34 cellular contexts compared by ENCODE assay signal in genomic region chr3:119726909-119727308, GRCh38. TPM values are rescaled to one million over a fixed set of nuclear protein-coding genes. Genes with fewer than 3 reads are reported as not detected.
A peak's percentile ranks its signal among the peaks of the same experiment; 100 is the strongest.
DNase-seq lines count a peak whose midpoint lies in the region; ATAC-seq and TF ChIP-seq lines count a peak whose summit lies in the region.
"Had no signal": no experiment of that assay in that cellular context is flagged by ENCODE, and none has a peak within 500 bp of the region (broad histone marks: within the 10 kb centered on the region; RNA-seq: fewer than 3 reads in every experiment).

No MANE protein-coding gene starts in this region.

- DNase-seq in lower lobe of right lung = no peak
- DNase-seq in spleen = no peak
- no peak for DNase-seq in SHP77 treated with DMSO at 0.1 percent for 48 hours (lab: John Stamatoyannopoulos, UW)
- no peak for DNase-seq in NCI-H1092 treated with DMSO at 0.1 percent for 48 hours (lab: John Stamatoyannopoulos, UW)
- DNase-seq: 8988T; ACHN; AML-193; BE2C; C1 segment of cervical spinal cord; Caco-2; Calu3; CD4-positive, alpha-beta memory T cell; CD4-positive, alpha-beta T cell; CD4-positive, CD25-positive, alpha-beta regulatory T cell; CD8-positive, alpha-beta memory T cell; CD8-positive, alpha-beta T cell; COR-L47; DMS 273 treated with DMSO at 0.1 percent for 48 hours; DMS153; DMS53; DMS79; DMS79 treated with DMSO at 0.1 percent for 48 hours; DND-41; EL had no signal

- ATAC-seq in lower lobe of right lung = peak in 1 of 2 donors; percentile 29
- ATAC-seq: A549; CD8-positive, alpha-beta T cell had no signal

- no peak for TF ChIP-seq CTCF in lower lobe of right lung (IDR thresholded peaks at IDR 0.05)
- no peak for TF ChIP-seq CTCF in spleen (IDR thresholded peaks at IDR 0.05 in 8 of 11, conservative IDR thresholded peaks at IDR 0.05 in 3 of 11)

- H3K27me3 ChIP-seq in lower lobe of right lung (ENCODE audit: low read depth) (no peaks in the 10 kb centered on the region), spleen (replicated peaks in 1 of 7) (no peaks in the 10 kb centered on the region)
- H3K27me3 ChIP-seq: BE2C; BLaER1; BLaER1 treated with 17β-estradiol and CSF1 and Interleukin-3, amounts not matched to agents 10 nM and 100 nM had no signal

- H3K27ac ChIP-seq in lower lobe of right lung = peak overlapping the region; percentile 18
- peak overlapping the region in 7 of 8 donors; percentile 52 to 80 (median 69) for H3K27ac ChIP-seq in spleen
- H3K27ac ChIP-seq: 22Rv1; A549; BLaER1; BLaER1 treated with 17β-estradiol and CSF1 and Interleukin-3, amounts not matched to agents 10 nM and 100 nM; C4-2B had no signal

- H3K36me3 ChIP-seq in lower lobe of right lung (no peaks in the 10 kb centered on the region), spleen (no peaks in the 10 kb centered on the region)
- H3K36me3 ChIP-seq: BE2C; BLaER1; BLaER1 treated with 17β-estradiol and CSF1 and Interleukin-3, amounts not matched to agents 10 nM and 100 nM had no signal

- 61 to 80% (median 71%) methylated on average over 2 of the region's 2 CpGs for WGBS in spleen, 5 donors

- no peaks in the 10 kb centered on the region for H3K4me1 ChIP-seq in lower lobe of right lung
- H3K4me1 ChIP-seq in spleen = peaks cover 0 to 5% (median 0%) of the 10 kb centered on the region in 6 donors
- H3K4me1 ChIP-seq: A549, BE2C, BLaER1, Caco-2 had no signal

- H3K4me3 ChIP-seq in lower lobe of right lung (no peak overlapping the region), spleen (no peak overlapping the region)
- H3K4me3 ChIP-seq: A549; BLaER1; BLaER1 treated with 17β-estradiol and CSF1 and Interleukin-3, amounts not matched to agents 10 nM and 100 nM had no signal

- H3K9me3 ChIP-seq in lower lobe of right lung = no peaks in the 10 kb centered on the region
- H3K9me3 ChIP-seq in spleen = no peaks in the 10 kb centered on the region
- H3K9me3 ChIP-seq: A549; BE2C; BLaER1; BLaER1 treated with 17β-estradiol and CSF1 and Interleukin-3, amounts not matched to agents 10 nM and 100 nM; Caco-2 had no signal

- intact Hi-C loops in lower lobe of right lung (cut with DNase I) (no loop called here), spleen (cut with DNase I; ENCODE audit: low total_unique reads) (no loop called here)

- TF ChIP-seq POLR2A in spleen (IDR thresholded peaks at IDR 0.05) = no peak

RNA-seq across cellular contexts. Expression of gene CFAP91, which starts 24.1 kb away (rescaled TPM):
- 9.0 TPM for total RNA-seq in lower lobe of right lung
- total RNA-seq in spleen = 100 to 1,000 TPM in 1 of 7 donors, 10 to 100 TPM in 6; 30.2 to 141 (median 68.2) TPM
- polyA plus RNA-seq in spleen = 10 to 100 TPM; 11.0 to 33.7 (median 24.2) TPM
- total RNA-seq: Caco-2; CD4-positive, alpha-beta T cell; CD8-positive, alpha-beta T cell had no signal
- polyA plus RNA-seq: AG04450 had no signal

RNA-seq across cellular contexts. Expression of gene COX17, which starts 49.7 kb away (rescaled TPM):
- total RNA-seq in lower lobe of right lung (54.4 TPM), spleen (10 to 100 TPM; 30.4 to 58.5 (median 38.4) TPM)
- 100 to 1,000 TPM in 2 of 3 donors, 10 to 100 TPM in 1; 97.4 to 136 (median 115) TPM for polyA plus RNA-seq in spleen

RNA-seq across cellular contexts. Expression of gene NR1I2, which starts 55.0 kb away (rescaled TPM):
- total RNA-seq in lower lobe of right lung (0.21 TPM), spleen (1 to 10 TPM in 2 of 7 donors, under 1 TPM in 4, not detected in 1; 0.42 to 1.1 (median 0.65) TPM)
- polyA plus RNA-seq in spleen = under 1 TPM; 0.26 to 0.64 (median 0.37) TPM
- total RNA-seq: A172, A673, Caco-2 had no signal
- polyA plus RNA-seq: A549, AG04450, BJ, CD14-positive monocyte had no signal
